ENCODE assay signal across 8 cellular contexts in genomic region chr11:72812604-72812967, GRCh38. TPM values are rescaled to one million over a fixed set of nuclear protein-coding genes. Genes with fewer than 3 reads are reported as not detected.
DNase-seq lines count a peak whose midpoint lies in the region; ATAC-seq lines count a peak whose summit lies in the region.

No MANE protein-coding gene starts in this region.

- H3K9ac ChIP-seq in mucosa of rectum (ENCODE audit: low read depth in 1 of 2, low read length in 2 of 2), result peak overlapping the region; percentile 43 to 83

- H3K4me3 Mint-ChIP-seq in activated naive CD8-positive, alpha-beta T cell treated with anti-CD3 and anti-CD28 coated beads for 36 hours, result peak overlapping the region; percentile 100

- DNase-seq in NCI-H146 treated with DMSO at 0.1 percent for 48 hours (lab: John Stamatoyannopoulos, UW; ENCODE audit: unreplicated experiment), result peak; percentile 54
- no peak for DNase-seq in activated naive CD8-positive, alpha-beta T cell treated with anti-CD3 and anti-CD28 coated beads for 36 hours
- DNase-seq in activated CD4-positive, CD25-positive, alpha-beta regulatory T cell (lab: John Stamatoyannopoulos, UW), result no peak
- no peak for DNase-seq in stimulated activated CD4-positive, alpha-beta T cell treated with anti-CD3 and anti-CD28 coated beads, Interleukin-12 subunit alpha, Interleukin-12 subunit beta, amount 100 ng/mL, for 4 hours

- H3K36me3 Mint-ChIP-seq in activated naive CD8-positive, alpha-beta T cell treated with anti-CD3 and anti-CD28 coated beads for 36 hours, result peaks cover 38% of the 10 kb centered on the region

- H3K4me3 ChIP-seq in GM08714 (ENCODE audit: low read length), result peak overlapping the region; percentile 75
- peak overlapping the region; percentile 90 to 93 for H3K4me3 ChIP-seq in mucosa of rectum (ENCODE audit: low read length in 2 of 2)

- H3K27me3 ChIP-seq in mucosa of rectum (ENCODE audit: control insufficient read depth in 2 of 2, insufficient read depth in 2 of 2, low read length in 2 of 2), result no peaks in the 10 kb centered on the region

- H3K4me1 Mint-ChIP-seq in activated naive CD8-positive, alpha-beta T cell treated with anti-CD3 and anti-CD28 coated beads for 36 hours, result peaks cover 30% of the 10 kb centered on the region

- peak overlapping the region; percentile 94 to 96 for H3K27ac ChIP-seq in mucosa of rectum (ENCODE audit: low read depth in 2 of 2, low read length in 2 of 2)

- H3K27me3 Mint-ChIP-seq in activated naive CD8-positive, alpha-beta T cell treated with anti-CD3 and anti-CD28 coated beads for 36 hours, result no peaks in the 10 kb centered on the region

- H3K9me3 ChIP-seq in mucosa of rectum (ENCODE audit: control insufficient read depth in 2 of 2, low read length in 2 of 2), result no peaks in the 10 kb centered on the region

- H3K27ac Mint-ChIP-seq in activated naive CD8-positive, alpha-beta T cell treated with anti-CD3 and anti-CD28 coated beads for 36 hours, result peak overlapping the region; percentile 100

- peaks cover 0 to 7% of the 10 kb centered on the region in 2 donors for H3K36me3 ChIP-seq in mucosa of rectum (ENCODE audit: control insufficient read depth in 2 of 2, insufficient read depth in 2 of 2, low read length in 2 of 2)

- ATAC-seq in HG02571 (IDR thresholded peaks at IDR 0.05; ENCODE audit: unreplicated experiment) (no peak), HG03571 (IDR thresholded peaks at IDR 0.05; ENCODE audit: unreplicated experiment) (no peak)

- no peaks in the 10 kb centered on the region for H3K9me3 Mint-ChIP-seq in activated naive CD8-positive, alpha-beta T cell treated with anti-CD3 and anti-CD28 coated beads for 36 hours

- H3K4me1 ChIP-seq in mucosa of rectum (ENCODE audit: control insufficient read depth in 2 of 2, insufficient read depth in 2 of 2, low read length in 2 of 2), result peaks cover 19 to 22% of the 10 kb centered on the region in 2 donors

RNA-seq across cellular contexts. Expression of gene ATG16L2, which starts 1.6 kb away (rescaled TPM):
- total RNA-seq in activated naive CD8-positive, alpha-beta T cell treated with anti-CD3 and anti-CD28 coated beads for 36 hours, result 10 to 100 TPM; 41.2 to 45.7 TPM

RNA-seq across cellular contexts. Expression of gene STARD10, which starts 18.7 kb away (rescaled TPM):
- total RNA-seq in activated naive CD8-positive, alpha-beta T cell treated with anti-CD3 and anti-CD28 coated beads for 36 hours, result 1 to 10 TPM; 6.2 to 6.4 TPM
